In the genomic region with DNA sequence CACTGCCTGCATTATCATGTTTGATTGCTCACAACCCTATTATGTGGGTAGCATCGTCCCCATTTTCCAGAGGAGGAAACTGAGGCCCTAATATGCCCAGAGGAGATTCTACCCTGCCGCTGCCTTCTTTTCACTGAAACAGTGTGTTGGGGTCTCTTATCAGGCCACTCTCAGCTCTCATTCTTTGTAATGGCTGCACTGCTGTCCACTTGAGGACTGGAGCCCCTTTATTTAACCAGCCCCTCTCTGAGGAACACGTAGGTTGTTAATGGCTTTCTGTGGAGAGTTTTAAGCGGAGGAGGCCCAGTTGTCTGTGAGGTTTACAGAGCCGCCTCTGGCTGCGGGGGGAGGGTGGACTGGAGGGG, we compare ENCODE assay signal across 1 cellular context.
TF ChIP-seq lines count a peak whose summit lies in the region.

No MANE protein-coding gene starts in this region.

TF ChIP-seq in K562, 482 proteins besides CTCF, POLR2A, EP300 and RAD21 (continued from another document and continues in another):
- TF ChIP-seq E2F3 (CRISPR knock-in tag; IDR thresholded peaks at IDR 0.05) = peak; percentile 52; the same call in 1 of the 2 replicates
- no peak for TF ChIP-seq BHLHE40 (IDR thresholded peaks at IDR 0.05; ENCODE audit: low read length)
- TF ChIP-seq TCF3 (CRISPR knock-in tag; IDR thresholded peaks at IDR 0.05) = no peak
- TF ChIP-seq CC2D1A (IDR thresholded peaks at IDR 0.05) = no peak
- no peak; the same call in 1 of the 2 replicates for TF ChIP-seq ZNF644 (tag; IDR thresholded peaks at IDR 0.05; ENCODE audit: low read depth)
- TF ChIP-seq MIER1 (IDR thresholded peaks at IDR 0.05; ENCODE audit: low read depth) = no peak
- no peak for TF ChIP-seq CHCHD3 (CRISPR knock-in tag; IDR thresholded peaks at IDR 0.05)
- no peak for TF ChIP-seq TAF9B (IDR thresholded peaks at IDR 0.05; ENCODE audit: partially characterized antibody)
- TF ChIP-seq NCOA4 (IDR thresholded peaks at IDR 0.05; ENCODE audit: partially characterized antibody) = no peak
- no peak for TF ChIP-seq JUNB (CRISPR knock-in tag; conservative IDR thresholded peaks at IDR 0.05)
- no peak for TF ChIP-seq ZNF253 (CRISPR knock-in tag; conservative IDR thresholded peaks at IDR 0.05)
- TF ChIP-seq MECOM (CRISPR knock-in tag; IDR thresholded peaks at IDR 0.05) = peak; percentile 65
- TF ChIP-seq NR2C1 (IDR thresholded peaks at IDR 0.05) = no peak
- peak; percentile 70 for TF ChIP-seq NR2C1 (tag; IDR thresholded peaks at IDR 0.05)
- no peak for TF ChIP-seq E2F6 (IDR thresholded peaks at IDR 0.05; ENCODE audit: borderline replicate concordance in 1 of 2, extremely low read depth in 1 of 2, insufficient read depth in 1 of 2, insufficient read length in 1 of 2, low read depth in 1 of 2, low read length in 1 of 2, poor library complexity in 1 of 2, severe bottlenecking in 1 of 2)
- TF ChIP-seq MBD1 (CRISPR knock-in tag; IDR thresholded peaks at IDR 0.05) = no peak
- no peak for TF ChIP-seq NR4A1 (CRISPR knock-in tag; IDR thresholded peaks at IDR 0.05)
- TF ChIP-seq NR4A1 (tag; IDR thresholded peaks at IDR 0.05) = peak; percentile 94
- no peak; the same call in 1 of the 2 replicates for TF ChIP-seq ZKSCAN8 (CRISPR knock-in tag; IDR thresholded peaks at IDR 0.05)
- no peak for TF ChIP-seq ZNF407 (IDR thresholded peaks at IDR 0.05; ENCODE audit: low read depth)
- no peak for TF ChIP-seq NCOA6 (IDR thresholded peaks at IDR 0.05)
- peak; percentile 21; the same call in 1 of the 2 replicates for TF ChIP-seq ZNF584 (CRISPR knock-in tag; IDR thresholded peaks at IDR 0.05; ENCODE audit: low read depth)
- no peak for TF ChIP-seq SMARCB1 (IDR thresholded peaks at IDR 0.05; ENCODE audit: insufficient read length, low read depth)
- TF ChIP-seq THAP12 (CRISPR knock-in tag; IDR thresholded peaks at IDR 0.05) = no peak
- TF ChIP-seq RBM15 (IDR thresholded peaks at IDR 0.05; ENCODE audit: insufficient read depth, low read length) = no peak
- TF ChIP-seq ZNF436 (CRISPR knock-in tag; IDR thresholded peaks at IDR 0.05) = no peak
- no peak for TF ChIP-seq TEAD4 (IDR thresholded peaks at IDR 0.05; ENCODE audit: low read length)
- TF ChIP-seq TEAD4 (CRISPR knock-in tag; IDR thresholded peaks at IDR 0.05; ENCODE audit: borderline replicate concordance) = no peak
- no peak; the same call in 1 of the 2 replicates for TF ChIP-seq PYGO2 (tag; IDR thresholded peaks at IDR 0.05)
- TF ChIP-seq TRIM28 (IDR thresholded peaks at IDR 0.05) = no peak
- TF ChIP-seq NCOA2 (IDR thresholded peaks at IDR 0.05; ENCODE audit: partially characterized antibody in 2 of 2) = no peak
- TF ChIP-seq HCFC1 (IDR thresholded peaks at IDR 0.05; ENCODE audit: low read depth, low read length) = no peak
- no peak for TF ChIP-seq ZNF232 (CRISPR knock-in tag; IDR thresholded peaks at IDR 0.05)
- no peak for TF ChIP-seq YBX1 (IDR thresholded peaks at IDR 0.05)
- TF ChIP-seq ATF1 (CRISPR knock-in tag; IDR thresholded peaks at IDR 0.05) = no peak
- no peak for TF ChIP-seq ATF1 (tag; IDR thresholded peaks at IDR 0.05)
- TF ChIP-seq, protein P1, sequence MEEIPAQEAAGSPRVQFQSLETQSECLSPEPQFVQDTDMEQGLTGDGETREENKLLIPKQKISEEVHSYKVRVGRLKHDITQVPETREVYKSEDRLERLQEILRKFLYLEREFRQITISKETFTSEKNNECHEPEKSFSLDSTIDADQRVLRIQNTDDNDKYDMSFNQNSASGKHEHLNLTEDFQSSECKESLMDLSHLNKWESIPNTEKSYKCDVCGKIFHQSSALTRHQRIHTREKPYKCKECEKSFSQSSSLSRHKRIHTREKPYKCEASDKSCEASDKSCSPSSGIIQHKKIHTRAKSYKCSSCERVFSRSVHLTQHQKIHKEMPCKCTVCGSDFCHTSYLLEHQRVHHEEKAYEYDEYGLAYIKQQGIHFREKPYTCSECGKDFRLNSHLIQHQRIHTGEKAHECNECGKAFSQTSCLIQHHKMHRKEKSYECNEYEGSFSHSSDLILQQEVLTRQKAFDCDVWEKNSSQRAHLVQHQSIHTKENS (CRISPR knock-in tag; IDR thresholded peaks at IDR 0.05) = no peak
- no peak for TF ChIP-seq MYNN (IDR thresholded peaks at IDR 0.05)
- no peak for TF ChIP-seq MYNN (CRISPR knock-in tag; IDR thresholded peaks at IDR 0.05)
- TF ChIP-seq, protein P2, sequence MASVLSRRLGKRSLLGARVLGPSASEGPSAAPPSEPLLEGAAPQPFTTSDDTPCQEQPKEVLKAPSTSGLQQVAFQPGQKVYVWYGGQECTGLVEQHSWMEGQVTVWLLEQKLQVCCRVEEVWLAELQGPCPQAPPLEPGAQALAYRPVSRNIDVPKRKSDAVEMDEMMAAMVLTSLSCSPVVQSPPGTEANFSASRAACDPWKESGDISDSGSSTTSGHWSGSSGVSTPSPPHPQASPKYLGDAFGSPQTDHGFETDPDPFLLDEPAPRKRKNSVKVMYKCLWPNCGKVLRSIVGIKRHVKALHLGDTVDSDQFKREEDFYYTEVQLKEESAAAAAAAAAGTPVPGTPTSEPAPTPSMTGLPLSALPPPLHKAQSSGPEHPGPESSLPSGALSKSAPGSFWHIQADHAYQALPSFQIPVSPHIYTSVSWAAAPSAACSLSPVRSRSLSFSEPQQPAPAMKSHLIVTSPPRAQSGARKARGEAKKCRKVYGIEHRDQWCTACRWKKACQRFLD (CRISPR knock-in tag; IDR thresholded peaks at IDR 0.05) = peak; percentile 69; the same call in 1 of the 2 replicates
- no peak for TF ChIP-seq STAT5B (CRISPR knock-in tag; IDR thresholded peaks at IDR 0.05)
- peak; percentile 90 for TF ChIP-seq ZNF592 (IDR thresholded peaks at IDR 0.05)
- TF ChIP-seq ELF4 (CRISPR knock-in tag; IDR thresholded peaks at IDR 0.05) = no peak
- TF ChIP-seq, protein P3, sequence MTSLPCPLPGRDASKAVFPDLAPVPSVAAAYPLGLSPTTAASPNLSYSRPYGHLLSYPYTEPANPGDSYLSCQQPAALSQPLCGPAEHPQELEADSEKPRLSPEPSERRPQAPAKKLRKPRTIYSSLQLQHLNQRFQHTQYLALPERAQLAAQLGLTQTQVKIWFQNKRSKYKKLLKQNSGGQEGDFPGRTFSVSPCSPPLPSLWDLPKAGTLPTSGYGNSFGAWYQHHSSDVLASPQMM (CRISPR knock-in tag; IDR thresholded peaks at IDR 0.05) = no peak
